In genomic region chr3:143644370-143645089, GRCh38 we compare ENCODE assay signal across 8 cellular contexts.
DNase-seq lines count a peak whose midpoint lies in the region; ATAC-seq, FAIRE-seq and TF ChIP-seq lines count a peak whose summit lies in the region.

No MANE protein-coding gene starts in this region.

- TF ChIP-seq RAD21 in Ishikawa (IDR thresholded peaks at IDR 0.05; ENCODE audit: low read depth): peak; percentile 90

- peak; percentile 70 for ATAC-seq in Panc1
- ATAC-seq in lung (ENCODE audit: insufficient read depth, low FRiP score): peak; percentile 77
- ATAC-seq in GM19035 (IDR thresholded peaks at IDR 0.05; ENCODE audit: unreplicated experiment): no peak

- H3K4me1 ChIP-seq in Panc1 (ENCODE audit: control insufficient read depth, insufficient read depth, low read length): no peaks in the 10 kb centered on the region
- no peaks in the 10 kb centered on the region for H3K4me1 ChIP-seq in lung (ENCODE audit: control insufficient read depth in 2 of 2, insufficient read depth in 2 of 2, low read length in 2 of 2)

- POLR2A ChIA-PET in Panc1 (lab: Charles Lee): no interaction called here

- no peak for TF ChIP-seq EP300 in Ishikawa (IDR thresholded peaks at IDR 0.05; ENCODE audit: borderline replicate concordance)

- intact Hi-C loops in Panc1 (cut with micrococcal nuclease; ENCODE audit: unreplicated experiment): no loop called here

- H3K27ac ChIP-seq in 22Rv1: peak overlapping the region; percentile 66
- H3K27ac ChIP-seq in Panc1 (ENCODE audit: low read length): no peak overlapping the region
- H3K27ac ChIP-seq in lung (ENCODE audit: low read depth in 1 of 2, low read length in 1 of 2): no peak overlapping the region

- WGBS in lung, 2 donors: 50 to 75% methylated on average over 4 of the region's 4 CpGs

- DNase-seq in ELR (ENCODE audit: low read depth) (peak; percentile 68), Panc1 (ENCODE audit: low read depth, low spot score) (peak; percentile 33), dermis microvascular lymphatic vessel endothelial cell (ENCODE audit: low read depth in 2 of 2) (peak; percentile 43 to 82), lung (ENCODE audit: low spot score) (peak; percentile 72), urothelium cell line (ENCODE audit: low spot score) (peak; percentile 48)

- FAIRE-seq in urothelium cell line (lab: Jason Lieb, UNC): no peak

- H3K27me3 ChIP-seq in Panc1 (ENCODE audit: control insufficient read depth, insufficient read depth, low read length) (0 out of 2 replicates have a peak, but pooled peaks cover 2% of the 10 kb centered on the region), lung (ENCODE audit: control insufficient read depth, insufficient read depth) (no peaks in the 10 kb centered on the region)

- CTCF ChIA-PET in Panc1 (lab: Charles Lee): no interaction called here

- H3K9me3 ChIP-seq in Panc1 (ENCODE audit: control insufficient read depth, insufficient read depth, low read depth, low read length) (no peaks in the 10 kb centered on the region), lung (ENCODE audit: control insufficient read depth in 2 of 2, insufficient read depth in 1 of 2, low read length in 1 of 2) (no peaks in the 10 kb centered on the region)

- in situ Hi-C loops in Panc1 (cut with HindIII; ENCODE audit: low pct_unique_long_range_greater_than_20kb, low sequenced_read_pairs): no loop called here

- H3K4me3 ChIP-seq in Panc1 (ENCODE audit: low read depth in 2 of 2, low read length in 2 of 2) (no peak overlapping the region), lung (no peak overlapping the region)

- TF ChIP-seq CTCF in 22Rv1 (IDR thresholded peaks at IDR 0.05): peak; percentile 85
- peak; percentile 72 for TF ChIP-seq CTCF in Panc1 (IDR thresholded peaks at IDR 0.05)
- peak; percentile 62 for TF ChIP-seq CTCF in lung (IDR thresholded peaks at IDR 0.05; ENCODE audit: control extremely low read depth, extremely low read depth)

- no TSS peak for BruUV-seq in Panc1 (replicated peaks; lab: Mats Ljungman, UMichigan)

- H3K36me3 ChIP-seq in Panc1 (ENCODE audit: control insufficient read depth, insufficient read depth, low read length) (no peaks in the 10 kb centered on the region), lung (ENCODE audit: control insufficient read depth in 2 of 2, insufficient read depth in 2 of 2, low read length in 2 of 2) (no peaks in the 10 kb centered on the region)

TF ChIP-seq in Ishikawa, 13 proteins besides CTCF, POLR2A, EP300 and RAD21:
- no peak for TF ChIP-seq REST (IDR thresholded peaks at IDR 0.05; ENCODE audit: low read depth)
- no peak for TF ChIP-seq TEAD4 (IDR thresholded peaks at IDR 0.05)
- TF ChIP-seq EGR1 (IDR thresholded peaks at IDR 0.05): no peak
- TF ChIP-seq NFIC (IDR thresholded peaks at IDR 0.05): no peak
- TF ChIP-seq ZBTB7A (IDR thresholded peaks at IDR 0.05; ENCODE audit: low read depth): no peak
- TF ChIP-seq TCF12 (IDR thresholded peaks at IDR 0.05; ENCODE audit: low read depth): no peak
- TF ChIP-seq CEBPB (IDR thresholded peaks at IDR 0.05): no peak
- TF ChIP-seq, protein P1, sequence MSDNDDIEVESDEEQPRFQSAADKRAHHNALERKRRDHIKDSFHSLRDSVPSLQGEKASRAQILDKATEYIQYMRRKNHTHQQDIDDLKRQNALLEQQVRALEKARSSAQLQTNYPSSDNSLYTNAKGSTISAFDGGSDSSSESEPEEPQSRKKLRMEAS (IDR thresholded peaks at IDR 0.05): no peak
- TF ChIP-seq YY1 (IDR thresholded peaks at IDR 0.05; ENCODE audit: low read depth): no peak
- no peak for TF ChIP-seq USF1 (IDR thresholded peaks at IDR 0.05)
- TF ChIP-seq TAF1 (IDR thresholded peaks at IDR 0.05; ENCODE audit: low read depth): no peak
- no peak for TF ChIP-seq FOXM1 (IDR thresholded peaks at IDR 0.05; ENCODE audit: borderline replicate concordance, low read depth)
- TF ChIP-seq CREB1 (IDR thresholded peaks at IDR 0.05; ENCODE audit: low read depth): no peak
